ENCODE assay signal across 25 cellular contexts in the genomic region with DNA sequence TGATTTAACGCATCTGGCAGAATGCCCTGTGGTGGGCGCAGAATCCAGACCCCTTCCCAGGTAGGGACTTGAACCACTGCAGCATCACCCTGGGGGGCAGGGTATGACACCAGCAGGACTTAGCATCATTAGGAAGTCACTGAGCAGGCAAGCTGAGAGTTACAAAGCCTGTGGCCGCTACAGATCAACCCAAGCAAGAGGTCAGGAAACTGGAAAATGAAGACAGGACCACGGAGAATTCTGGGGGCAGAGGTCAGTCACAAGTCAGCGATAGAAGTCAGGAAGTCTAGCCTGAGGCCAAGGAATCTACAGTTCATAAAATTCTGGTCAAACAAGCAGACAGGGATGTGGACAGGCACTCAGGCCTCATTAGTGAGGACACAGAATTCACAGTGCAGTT.
"Had no signal": no experiment of that assay in that cellular context is flagged by ENCODE, and none has a peak within 500 bp of the region (broad histone marks: within the 10 kb centered on the region; RNA-seq: fewer than 3 reads in every experiment).

No MANE protein-coding gene starts in this region.

- H3K27me3 ChIP-seq: esophagus squamous epithelium, pancreas, sigmoid colon, stomach, tibial artery had no signal

- H3K27me3 Mint-ChIP-seq: activated CD8-positive, alpha-beta T cell treated with anti-CD3 and anti-CD28 coated beads for 36 hours; activated T-helper 17 cell treated with anti-CD3 and anti-CD28 coated beads, Interleukin-2, amount 50 U/mL, for 72 hours; stimulated activated memory B cell treated with anti-CD40 and anti-IgM and Interleukin-4, amounts not matched to agents 10 μg/mL and 1 μg/mL and 100 μg/mL, for 72 hours had no signal

- H3K9me3 Mint-ChIP-seq: activated CD8-positive, alpha-beta T cell treated with anti-CD3 and anti-CD28 coated beads for 36 hours; activated T-cell treated with anti-CD3 and anti-CD28 coated beads, Interleukin-2, amount 50 U/mL, for 4 hours; activated T-helper 17 cell treated with anti-CD3 and anti-CD28 coated beads, Interleukin-2, amount 50 U/mL, for 72 hours; nephron; stimulated activated memory B cell treated with anti-CD40 and anti-IgM and Interleukin-4, amounts not matched to agents 10 μg/mL and 1 μg/mL and 100 μg/mL, for 72 hours; WTC11 had no signal

- ATAC-seq: activated CD8-positive, alpha-beta T cell treated with anti-CD3 and anti-CD28 coated beads for 36 hours; activated T-cell treated with anti-CD3 and anti-CD28 coated beads, Interleukin-2, amount 50 U/mL, for 4 hours; activated T-helper 17 cell treated with anti-CD3 and anti-CD28 coated beads, Interleukin-2, amount 50 U/mL, for 72 hours; left cardiac atrium; lower lobe of right lung; pancreas; psoas muscle; stimulated activated memory B cell treated with anti-CD40 and anti-IgM and Interleukin-4, amounts not matched to agents 10 μg/mL and 1 μg/mL and 100 μg/mL, for 72 hours; WTC11 had no signal

- H3K27ac Mint-ChIP-seq: activated CD8-positive, alpha-beta T cell treated with anti-CD3 and anti-CD28 coated beads for 36 hours; activated T-helper 17 cell treated with anti-CD3 and anti-CD28 coated beads, Interleukin-2, amount 50 U/mL, for 72 hours; nephron; stimulated activated memory B cell treated with anti-CD40 and anti-IgM and Interleukin-4, amounts not matched to agents 10 μg/mL and 1 μg/mL and 100 μg/mL, for 72 hours; WTC11 had no signal

- H3K36me3 ChIP-seq: esophagus squamous epithelium, lower lobe of right lung, pancreas, sigmoid colon, stomach, tibial artery had no signal

- H3K4me3 Mint-ChIP-seq: activated CD8-positive, alpha-beta T cell treated with anti-CD3 and anti-CD28 coated beads for 36 hours; activated T-cell treated with anti-CD3 and anti-CD28 coated beads, Interleukin-2, amount 50 U/mL, for 4 hours; activated T-helper 17 cell treated with anti-CD3 and anti-CD28 coated beads, Interleukin-2, amount 50 U/mL, for 72 hours; nephron; stimulated activated memory B cell treated with anti-CD40 and anti-IgM and Interleukin-4, amounts not matched to agents 10 μg/mL and 1 μg/mL and 100 μg/mL, for 72 hours; WTC11 had no signal

- H3K4me3 ChIP-seq: esophagus squamous epithelium, lower lobe of right lung, pancreas, psoas muscle, sigmoid colon, stomach, tibial artery had no signal

- DNase-seq: activated CD4-positive, alpha-beta T cell treated with anti-CD3 and anti-CD28 coated beads, Interleukin-2, amount 50 U/mL, for 1 hour; activated CD8-positive, alpha-beta T cell treated with anti-CD3 and anti-CD28 coated beads for 36 hours; activated gamma-delta T cell treated with Interleukin-2 at 50 U/mL for 16 hours; activated naive CD4-positive, alpha-beta T cell treated with anti-CD3 and anti-CD28 coated beads, Interleukin-2, amount 50 U/mL, for 16 hours; activated T-cell treated with anti-CD3 and anti-CD28 coated beads, Interleukin-2, amount 50 U/mL, for 4 hours; amniotic stem cell; central memory CD4-positive, alpha-beta T cell; effector CD4-positive, alpha-beta T cell; esophagus squamous epithelium; left cardiac atrium; lower lobe of right lung; nucleus accumbens; pancreas; psoas muscle; sigmoid colon; small intestine; stimulated activated CD4-positive, alpha-beta T cell treated with anti-CD3 and anti-CD28 coated beads, Interleukin-4, amount 100 ng/mL, for 4 hours; stimulated activated CD8-positive, alpha-beta memory T cell treated with anti-CD3 and anti-CD28 coated beads, Interleukin-4, amount 100 ng/mL, for 48 hours; stomach; T-helper 2 cell; tibial artery had no signal

- H3K27ac ChIP-seq: esophagus squamous epithelium, lower lobe of right lung, pancreas, psoas muscle, sigmoid colon, stomach, tibial artery had no signal

- H3K4me1 ChIP-seq: esophagus squamous epithelium, lower lobe of right lung, pancreas, psoas muscle, sigmoid colon, stomach, tibial artery had no signal

- H3K36me3 Mint-ChIP-seq: stimulated activated memory B cell treated with anti-CD40 and anti-IgM and Interleukin-4, amounts not matched to agents 10 μg/mL and 1 μg/mL and 100 μg/mL, for 72 hours; WTC11 had no signal

- H3K4me1 Mint-ChIP-seq: activated T-helper 17 cell treated with anti-CD3 and anti-CD28 coated beads, Interleukin-2, amount 50 U/mL, for 72 hours; stimulated activated memory B cell treated with anti-CD40 and anti-IgM and Interleukin-4, amounts not matched to agents 10 μg/mL and 1 μg/mL and 100 μg/mL, for 72 hours had no signal

- H3K9me3 ChIP-seq: esophagus squamous epithelium, lower lobe of right lung, pancreas, psoas muscle, sigmoid colon, stomach, tibial artery had no signal
